Comparison of ENCODE assay signal across 16 cellular contexts in genomic region chr5:39092581-39093350, GRCh38. TPM values are rescaled to one million over a fixed set of nuclear protein-coding genes. Genes with fewer than 3 reads are reported as not detected.
DNase-seq lines count a peak whose midpoint lies in the region; ATAC-seq and TF ChIP-seq lines count a peak whose summit lies in the region.
"Had no signal": no experiment of that assay in that cellular context is flagged by ENCODE, and none has a peak within 500 bp of the region (broad histone marks: within the 10 kb centered on the region; RNA-seq: fewer than 3 reads in every experiment).

No MANE protein-coding gene starts in this region.

- BruUV-seq in HCT116 (replicated peaks; lab: Mats Ljungman, UMichigan) (no TSS peak), PC-9 (replicated peaks; lab: Mats Ljungman, UMichigan) (TSS peak; percentile 76)

- ATAC-seq in HCT116 (peak; percentile 85), omental fat pad (ENCODE audit: low FRiP score) (peak; percentile 62), HG03135 (IDR thresholded peaks at IDR 0.05; ENCODE audit: unreplicated experiment) (no peak), GM19452 (IDR thresholded peaks at IDR 0.05; ENCODE audit: unreplicated experiment) (no peak), GM21367 (IDR thresholded peaks at IDR 0.05; ENCODE audit: unreplicated experiment) (no peak), Right ventricle myocardium inferior (no peak)
- ATAC-seq: body of pancreas had no signal

- H3K27ac ChIP-seq in HCT116 (ENCODE audit: low read depth, low read length) = peak overlapping the region; percentile 32; the same call in 1 of the 2 replicates
- H3K27ac ChIP-seq in PC-9 = peak overlapping the region; percentile 75
- H3K27ac ChIP-seq: body of pancreas, SK-N-MC had no signal

- CTCF ChIA-PET in HCT116 (lab: Charles Lee) (interaction anchor here (1.0 kb wide), 1 partner anchor 12 kb away, joined by 4 read pairs; no protein-coding TSS in a partner anchor), PC-9 (lab: Charles Lee) (no interaction called here)

- peak overlapping the region; percentile 35 for H3K9ac ChIP-seq in HCT116 (ENCODE audit: low read length)

- POLR2A ChIA-PET in HCT116 (lab: Charles Lee) (no interaction called here), PC-9 (lab: Charles Lee; ENCODE audit: unreplicated experiment) (interaction anchor here (0.6 to 0.7 kb wide), 2 partner anchors 20 to 332 kb away, joined by 3 to 5 read pairs; no protein-coding TSS in a partner anchor)

- H3F3A ChIP-seq in PC-9 (ENCODE audit: insufficient read depth, low read depth) = peaks cover 13% of the 10 kb centered on the region; the same call in 1 of the 2 replicates

- H2AFZ ChIP-seq in HCT116 (ENCODE audit: low read depth, low read length, poor library complexity, severe bottlenecking) (peak overlapping the region; percentile 97), PC-9 (peak overlapping the region; percentile 59)

- H3K9me2 ChIP-seq in HCT116 (ENCODE audit: insufficient read depth) = no peaks in the 10 kb centered on the region
- no peaks in the 10 kb centered on the region for H3K9me2 ChIP-seq in PC-9 (ENCODE audit: insufficient read depth)

- no peak for TF ChIP-seq POLR2A in HCT116 (IDR thresholded peaks at IDR 0.05; ENCODE audit: borderline replicate concordance, extremely low read depth, insufficient read depth, insufficient read length)

- intact Hi-C loops in HCT116 (cut with micrococcal nuclease) (no loop called here), PC-9 (cut with micrococcal nuclease; ENCODE audit: unreplicated experiment) (loop anchor here (1.0 to 2.0 kb wide), 2 partner anchors 9 to 16 kb away; no protein-coding TSS in a partner anchor), Right ventricle myocardium inferior (cut with DNase I) (no loop called here)

- RAD21 ChIA-PET in HCT116 (lab: Charles Lee; ENCODE audit: low non-redundant PET in 1 of 2, low total read pairs in 2 of 2, uncharacterized antibody in 2 of 2, unreplicated experiment in 2 of 2) = no interaction called here

- no peaks in the 10 kb centered on the region for H4K20me1 ChIP-seq in HCT116 (ENCODE audit: insufficient read depth)
- H4K20me1 ChIP-seq in PC-9 (ENCODE audit: insufficient read depth) = no peaks in the 10 kb centered on the region

- H3K79me2 ChIP-seq in HCT116 (ENCODE audit: insufficient read depth, low read length) = no peaks in the 10 kb centered on the region
- no peaks in the 10 kb centered on the region for H3K79me2 ChIP-seq in PC-9 (ENCODE audit: low read depth)

- peaks cover 0 to 14% of the 10 kb centered on the region in 2 experiments; a peak in 1 of 4 replicates for H3K9me3 ChIP-seq in HCT116 (ENCODE audit: control insufficient read depth in 1 of 2, insufficient read depth in 1 of 2, low read depth in 1 of 2, low read length in 2 of 2)
- H3K9me3 ChIP-seq in PC-9 (ENCODE audit: insufficient read depth, low read depth) = peaks cover 14% of the 10 kb centered on the region; the same call in 1 of the 2 replicates
- H3K9me3 ChIP-seq: body of pancreas had no signal

- TF ChIP-seq RAD21 in HCT116 (IDR thresholded peaks at IDR 0.05; ENCODE audit: low read depth) = no peak

- H3K27me3 ChIP-seq in HCT116 (ENCODE audit: insufficient read depth, low read length) (no peaks in the 10 kb centered on the region), PC-9 (ENCODE audit: insufficient read depth, low read depth) (no peaks in the 10 kb centered on the region)
- H3K27me3 ChIP-seq: body of pancreas had no signal

- H3K4me2 ChIP-seq in HCT116 (ENCODE audit: low read length) = peak overlapping the region; percentile 78
- peak overlapping the region; percentile 27 for H3K4me2 ChIP-seq in PC-9

- TF ChIP-seq CTCF in HCT116 (IDR thresholded peaks at IDR 0.05 in 2 of 3, conservative IDR thresholded peaks at IDR 0.05 in 1 of 3; ENCODE audit: borderline replicate concordance in 1 of 3, insufficient read depth in 1 of 3, low read depth in 2 of 3, low read length in 2 of 3) = no peak
- TF ChIP-seq CTCF in PC-9 (conservative IDR thresholded peaks at IDR 0.05) = no peak
- no peak for TF ChIP-seq CTCF in omental fat pad (IDR thresholded peaks at IDR 0.05)

- no peaks in the 10 kb centered on the region for H3K36me3 ChIP-seq in HCT116 (ENCODE audit: control insufficient read depth in 1 of 2, insufficient read depth in 2 of 2, low read length in 2 of 2)
- H3K36me3 ChIP-seq in PC-9 (ENCODE audit: low read depth) = no peaks in the 10 kb centered on the region

- H3K4me1 ChIP-seq in HCT116 (ENCODE audit: control insufficient read depth in 1 of 2, insufficient read depth in 2 of 2, low read length in 2 of 2) (peaks cover 12 to 17% of the 10 kb centered on the region in 2 experiments), PC-9 (replicated peaks; ENCODE audit: insufficient read depth) (peaks cover 18% of the 10 kb centered on the region)
- H3K4me1 ChIP-seq: body of pancreas had no signal

- H3K4me3 ChIP-seq in HCT116 (replicated peaks in 1 of 2; ENCODE audit: low read depth in 1 of 2, low read length in 2 of 2) (peak overlapping the region in 1 of 2 experiments; percentile 25; a peak in 2 of 4 replicates), PC-9 (no peak overlapping the region)
- H3K4me3 ChIP-seq: body of pancreas, SK-N-MC had no signal

- DNase-seq in HCT116 (ENCODE audit: low read depth, low spot score) = peak; percentile 41
- peak in 1 of 2 experiments; percentile 71 for DNase-seq in PC-9
- peak; percentile 67 for DNase-seq in dermis blood vessel endothelial cell
- no peak for DNase-seq in omental fat pad (ENCODE audit: low spot score)
- DNase-seq in Right ventricle myocardium inferior (ENCODE audit: missing footprints) = no peak
- DNase-seq: activated CD8-positive, alpha-beta memory T cell treated with anti-CD3 and anti-CD28 coated beads for 24 hours; activated effector memory CD4-positive, alpha-beta T cell treated with Interleukin-2 at 50 U/mL for 16 hours; body of pancreas; CD4-positive, CD25-positive, alpha-beta regulatory T cell; GF-D8; glutamatergic neuron; NCI-H1092 treated with DMSO at 0.1 percent for 48 hours had no signal

TF ChIP-seq in HCT116, 20 proteins besides CTCF, POLR2A, EP300 and RAD21:
- TF ChIP-seq MAX (IDR thresholded peaks at IDR 0.05) (peak; percentile 29; the same call in 1 of the 2 replicates), ATF3 (IDR thresholded peaks at IDR 0.05) (no peak), ZNF274 (IDR thresholded peaks at IDR 0.05; ENCODE audit: low read depth, low read length) (no peak), ZBTB33 (IDR thresholded peaks at IDR 0.05; ENCODE audit: extremely low read depth, insufficient replicate concordance, low read length) (no peak), EZH2phosphoT487 (IDR thresholded peaks at IDR 0.05; ENCODE audit: borderline replicate concordance) (no peak), EZH2 (IDR thresholded peaks at IDR 0.05) (no peak), FOSL1 (IDR thresholded peaks at IDR 0.05; ENCODE audit: low read depth) (peak; percentile 90), SP1 (IDR thresholded peaks at IDR 0.05; ENCODE audit: low read depth) (peak; percentile 24; the same call in 1 of the 2 replicates), JUND (IDR thresholded peaks at IDR 0.05) (peak; percentile 68; the same call in 1 of the 2 replicates), EGR1 (IDR thresholded peaks at IDR 0.05; ENCODE audit: low read depth) (no peak), CEBPB (IDR thresholded peaks at IDR 0.05; ENCODE audit: low read depth) (no peak)

RNA-seq across cellular contexts. Expression of gene RICTOR, which starts 18.6 kb away (rescaled TPM):
- total RNA-seq in HCT116 (2021; ENCODE audit: unreplicated experiment) (21.7 TPM), PC-9 (2021) (103 and 121 TPM in 2 replicates), dermis blood vessel endothelial cell (36.2 and 44.7 TPM in 2 replicates), omental fat pad (10 to 100 TPM; 20.4 to 47.1 (median 32.2) TPM), Right ventricle myocardium inferior (26.0 TPM)
- polyA plus RNA-seq in HCT116 (2012) = 3.5 and 4.4 TPM in 2 replicates

Comparison
In these comparisons a context has a peak if more than half of its experiments do, and no peak if none do; other contexts are left out.
1. ATAC-seq: peak in HCT116 (single experiment) and omental fat pad (single experiment); none in HG03135 (single experiment), GM19452 (single experiment), GM21367 (single experiment) and Right ventricle myocardium inferior (single experiment).
2. DNase-seq: peak in HCT116 (single experiment) and dermis blood vessel endothelial cell (single experiment); none in omental fat pad (single experiment) and Right ventricle myocardium inferior (single experiment).